In genomic region chr14:30692669-30693068, GRCh38 we compare ENCODE assay signal across 26 cellular contexts.
DNase-seq lines count a peak whose midpoint lies in the region; ATAC-seq, FAIRE-seq and TF ChIP-seq lines count a peak whose summit lies in the region.
"Had no signal": no experiment of that assay in that cellular context is flagged by ENCODE, and none has a peak within 500 bp of the region (broad histone marks: within the 10 kb centered on the region; RNA-seq: fewer than 3 reads in every experiment).

No MANE protein-coding gene starts in this region.

- no peak overlapping the region for H2AK5ac ChIP-seq in H1 (ENCODE audit: low read depth, low read length)

- H3K36me3 Mint-ChIP-seq in GM23338 (ENCODE audit: low read depth): peaks cover 2% of the 10 kb centered on the region; the same call in 2 of the 3 replicates
- H3K36me3 Mint-ChIP-seq in nephron (ENCODE audit: low read depth): peaks cover 31% of the 10 kb centered on the region
- peaks cover 26% of the 10 kb centered on the region for H3K36me3 Mint-ChIP-seq in type B pancreatic cell

- 21% methylated on average over 1 of the region's 1 CpG; no CpG with 5 or more reads in 1 of the 2 experiments for WGBS in H1 (ENCODE audit: extremely low coverage in 1 of 2, insufficient coverage in 1 of 2, insufficient read length in 1 of 2, insufficient replicate concordance in 2 of 2, low coverage in 1 of 2, low lambda C conversion rate in 2 of 2, missing lambda C conversion rate in 1 of 2), 2 experiments

- no peaks in the 10 kb centered on the region for H3K36me3 ChIP-seq in GM23338 (ENCODE audit: insufficient read depth)
- H3K36me3 ChIP-seq in HUES48 (ENCODE audit: control insufficient read depth, insufficient read depth, low read length): peaks cover 29% of the 10 kb centered on the region
- H3K36me3 ChIP-seq in H1 (ENCODE audit: control insufficient read depth in 2 of 4, insufficient read depth in 4 of 4, low read length in 3 of 4): peaks cover 0 to 14% (median 0%) of the 10 kb centered on the region in 4 experiments; a peak in 1 of 8 replicates

- H3K4me1 Mint-ChIP-seq in GM23338 (peaks cover 28% of the 10 kb centered on the region), nephron (no peaks in the 10 kb centered on the region), type B pancreatic cell (ENCODE audit: unreplicated experiment) (no peaks in the 10 kb centered on the region)

- ATAC-seq in GM23338: peak; percentile 64
- ATAC-seq in HG02870 (IDR thresholded peaks at IDR 0.05; ENCODE audit: unreplicated experiment): no peak
- ATAC-seq in HG03460 (IDR thresholded peaks at IDR 0.05; ENCODE audit: unreplicated experiment): no peak
- ATAC-seq: A549, K562, PC-3 had no signal

- H2AFZ ChIP-seq in GM23338 (no peak overlapping the region), H1 (ENCODE audit: low read length) (no peak overlapping the region)

- POLR2A ChIA-PET in H1 (lab: Charles Lee; ENCODE audit: partially characterized antibody): interaction anchor here (1.6 kb wide), 1 partner anchor 10 kb away, joined by 5 read pairs; no protein-coding TSS in a partner anchor

- H3K4me1 ChIP-seq in GM23338 (ENCODE audit: insufficient read depth) (peaks cover 19% of the 10 kb centered on the region), HUES48 (ENCODE audit: control insufficient read depth, insufficient read depth, low read length) (peaks cover 24% of the 10 kb centered on the region), H1 (replicated peaks in 1 of 4; ENCODE audit: control insufficient read depth in 3 of 4, insufficient read depth in 4 of 4, low read length in 3 of 4) (peaks cover 0 to 18% (median 4%) of the 10 kb centered on the region in 4 experiments; a peak in 3 of 7 replicates)

- H3K9me2 ChIP-seq in GM23338 (ENCODE audit: insufficient read depth): no peaks in the 10 kb centered on the region
- H3K9me2 ChIP-seq: SK-N-SH had no signal

- H3K4ac ChIP-seq in H1 (replicated peaks; ENCODE audit: insufficient read length, low read depth, low read length): no peak overlapping the region

- TF ChIP-seq CTCF in GM23338 (conservative IDR thresholded peaks at IDR 0.05; ENCODE audit: low read depth in 2 of 2) (no peak), H1 (IDR thresholded peaks at IDR 0.05; ENCODE audit: control extremely low read depth in 1 of 3, insufficient read depth in 1 of 3, low read depth in 1 of 3, low read length in 3 of 3) (no peak), nephron (IDR thresholded peaks at IDR 0.05; ENCODE audit: unreplicated experiment in 3 of 3) (no peak), type B pancreatic cell (conservative IDR thresholded peaks at IDR 0.05) (no peak)

- peak overlapping the region; percentile 82 for H3K27ac Mint-ChIP-seq in GM23338
- H3K27ac Mint-ChIP-seq in nephron: peak overlapping the region; percentile 11 to 66 (median 65)
- no peak overlapping the region for H3K27ac Mint-ChIP-seq in type B pancreatic cell

- peak overlapping the region; percentile 72 for H4K5ac ChIP-seq in H1 (ENCODE audit: insufficient read length, low read depth, low read length)

- no peak overlapping the region for H2BK5ac ChIP-seq in H1 (ENCODE audit: low read depth, low read length)

- H3K23ac ChIP-seq in H1 (ENCODE audit: insufficient read length): no peak overlapping the region

- no peak overlapping the region for H3K18ac ChIP-seq in H1 (ENCODE audit: extremely low read depth, low read length)

- H3F3A ChIP-seq in GM23338 (replicated peaks; ENCODE audit: low read depth): peaks cover 4% of the 10 kb centered on the region; the same call in 1 of the 2 replicates

- no peak overlapping the region for H3K56ac ChIP-seq in H1 (replicated peaks; ENCODE audit: insufficient read length, low read depth, low read length)

- no peaks in the 10 kb centered on the region for H3K9me3 ChIP-seq in HUES48 (ENCODE audit: control insufficient read depth, insufficient read depth, low read length)
- H3K9me3 ChIP-seq in H1 (ENCODE audit: insufficient read depth in 2 of 2, low read depth in 1 of 2, low read length in 1 of 2): no peaks in the 10 kb centered on the region
- H3K9me3 ChIP-seq: A549; BLaER1 treated with 17β-estradiol and CSF1 and Interleukin-3, amounts not matched to agents 10 nM and 100 nM; SK-N-SH had no signal

- H3K9me3 Mint-ChIP-seq in GM23338 (no peaks in the 10 kb centered on the region), nephron (peaks cover 2% of the 10 kb centered on the region), type B pancreatic cell (no peaks in the 10 kb centered on the region)
- H3K9me3 Mint-ChIP-seq: CD4-positive, alpha-beta memory T cell had no signal

- H3K27ac ChIP-seq in GM23338 (ENCODE audit: low read depth) (peak overlapping the region; percentile 83), HUES48 (ENCODE audit: low read depth, low read length) (peak overlapping the region; percentile 56), H1 (ENCODE audit: low read depth, low read length) (no peak overlapping the region)
- H3K27ac ChIP-seq: A549; BLaER1 treated with 17β-estradiol and CSF1 and Interleukin-3, amounts not matched to agents 10 nM and 100 nM had no signal

- no peak for TF ChIP-seq POLR2A in H1 (IDR thresholded peaks at IDR 0.05; ENCODE audit: control extremely low read depth in 1 of 2, low read depth in 2 of 2, low read length in 2 of 2)

- H4K91ac ChIP-seq in H1 (replicated peaks; ENCODE audit: insufficient read length, low read length): no peak overlapping the region

- H3K79me1 ChIP-seq in H1 (ENCODE audit: low read depth, low read length): no peaks in the 10 kb centered on the region

- no peaks in the 10 kb centered on the region for H3K79me2 ChIP-seq in GM23338 (replicated peaks; ENCODE audit: insufficient read depth)
- H3K79me2 ChIP-seq in H1 (ENCODE audit: control insufficient read depth in 1 of 2, insufficient read depth in 2 of 2, low read length in 2 of 2): no peaks in the 10 kb centered on the region

- H4K8ac ChIP-seq in H1 (ENCODE audit: extremely low read depth, insufficient read depth, low read length): no peak overlapping the region

- H3K27me3 Mint-ChIP-seq in GM23338 (ENCODE audit: insufficient read depth, low read depth, poor library complexity) (peaks cover 4% of the 10 kb centered on the region), nephron (ENCODE audit: low read depth) (no peaks in the 10 kb centered on the region), type B pancreatic cell (no peaks in the 10 kb centered on the region)
- H3K27me3 Mint-ChIP-seq: CD4-positive, alpha-beta memory T cell had no signal

- peak; percentile 52 for DNase-seq in GM23338 (ENCODE audit: low spot score)
- DNase-seq in H1 (ENCODE audit: low read depth in 1 of 2, low spot score in 2 of 2): no peak
- DNase-seq in type B pancreatic cell (ENCODE audit: extremely low spot score, unreplicated experiment): no peak
- DNase-seq: AML-193; CD4-positive, alpha-beta memory T cell; COR-L47; H7; Kasumi-1; NCI-H1105 treated with DMSO at 0.1 percent for 48 hours; NCI-H2029; NCI-H446; NCI-H524 treated with DMSO at 0.1 percent for 48 hours; NCI-H82; NK-92 treated with Interleukin-12 subunit alpha and Interleukin-12 subunit beta, amount 100 ng/mL, for 24 hours; PC-3; SK-N-SH; SW 1271 had no signal

- H2BK120ac ChIP-seq in H1 (replicated peaks; ENCODE audit: low read depth, low read length): no peak overlapping the region

- H3K27me3 ChIP-seq in GM23338 (ENCODE audit: insufficient read depth) (no peaks in the 10 kb centered on the region), HUES48 (ENCODE audit: control insufficient read depth, insufficient read depth, low read length) (no peaks in the 10 kb centered on the region), H1 (replicated peaks in 1 of 4; ENCODE audit: control insufficient read depth in 3 of 4, extremely low read depth in 1 of 4, insufficient read depth in 3 of 4, low read length in 3 of 4) (no peaks in the 10 kb centered on the region)
- H3K27me3 ChIP-seq: BLaER1 treated with 17β-estradiol and CSF1 and Interleukin-3, amounts not matched to agents 10 nM and 100 nM had no signal

- CTCF ChIA-PET in H1 (lab: Charles Lee; ENCODE audit: partially characterized antibody): interaction anchor here (0.9 to 1.9 kb wide), 2 partner anchors 10 to 14 kb away, joined by 3 to 8 read pairs; no protein-coding TSS in a partner anchor

- peak overlapping the region; percentile 63 for H3K4me2 ChIP-seq in GM23338
- H3K4me2 ChIP-seq in H1 (ENCODE audit: insufficient read depth in 1 of 2, low read depth in 2 of 2, low read length in 2 of 2): peak overlapping the region; percentile 49 to 74
- H3K4me2 ChIP-seq: SK-N-SH had no signal

- no peak overlapping the region for H2BK15ac ChIP-seq in H1 (ENCODE audit: low read length)

- TF ChIP-seq RAD21 in H1 (IDR thresholded peaks at IDR 0.05 in 1 of 2, conservative IDR thresholded peaks at IDR 0.05 in 1 of 2; ENCODE audit: low read depth in 2 of 2, low read length in 2 of 2): no peak

- TF ChIP-seq EP300 in H1 (IDR thresholded peaks at IDR 0.05; ENCODE audit: borderline replicate concordance in 1 of 2, low read depth in 2 of 2, low read length in 2 of 2): no peak

- H2BK20ac ChIP-seq in H1 (ENCODE audit: low read length): no peak overlapping the region

- peak overlapping the region; percentile 15 for H3K4me3 Mint-ChIP-seq in GM23338
- H3K4me3 Mint-ChIP-seq in nephron: peak overlapping the region in 2 of 3 experiments; percentile 31 to 33
- no peak overlapping the region for H3K4me3 Mint-ChIP-seq in type B pancreatic cell
- H3K4me3 Mint-ChIP-seq: CD4-positive, alpha-beta memory T cell had no signal

- H3K23me2 ChIP-seq in H1 (ENCODE audit: low read depth, low read length): no peaks in the 10 kb centered on the region

- H3K4me3 ChIP-seq in GM23338: peak overlapping the region; percentile 19
- H3K4me3 ChIP-seq in HUES48 (ENCODE audit: low read depth, low read length): peak overlapping the region; percentile 25
- H3K4me3 ChIP-seq in H1 (ENCODE audit: extremely low read depth in 1 of 4, insufficient read depth in 2 of 4, low read depth in 3 of 4, low read length in 4 of 4): peak overlapping the region in 1 of 4 experiments; percentile 38; a peak in 2 of 8 replicates
- H3K4me3 ChIP-seq: A549; BLaER1 treated with 17β-estradiol and CSF1 and Interleukin-3, amounts not matched to agents 10 nM and 100 nM; K562 had no signal

- no peak for FAIRE-seq in H1 (lab: Jason Lieb, UNC)
- FAIRE-seq: G401.6, GM19239, K562 had no signal

- no peak overlapping the region for H2BK12ac ChIP-seq in H1 (ENCODE audit: low read depth, low read length)

- H3K9ac ChIP-seq in HUES48 (ENCODE audit: low read depth, low read length) (no peak overlapping the region), H1 (replicated peaks in 1 of 4; ENCODE audit: extremely low read depth in 1 of 4, low read depth in 3 of 4, low read length in 3 of 4) (no peak overlapping the region; a peak in 1 of 7 replicates)
- H3K9ac ChIP-seq: BLaER1 treated with 17β-estradiol and CSF1 and Interleukin-3, amounts not matched to agents 10 nM and 100 nM; SK-N-SH had no signal

- no peak overlapping the region for H3K14ac ChIP-seq in H1 (ENCODE audit: insufficient read length)

- no peaks in the 10 kb centered on the region for H4K20me1 ChIP-seq in GM23338 (replicated peaks; ENCODE audit: insufficient read depth)
- H4K20me1 ChIP-seq in H1 (replicated peaks in 1 of 2; ENCODE audit: control insufficient read depth in 1 of 2, insufficient read depth in 2 of 2, low read length in 2 of 2): no peaks in the 10 kb centered on the region
- H4K20me1 ChIP-seq: BLaER1 treated with 17β-estradiol and CSF1 and Interleukin-3, amounts not matched to agents 10 nM and 100 nM had no signal

TF ChIP-seq in H1, 55 proteins besides CTCF, POLR2A, EP300 and RAD21:
- no peak for TF ChIP-seq JUN (IDR thresholded peaks at IDR 0.05; ENCODE audit: low read depth, low read length)
- TF ChIP-seq CHD1 (IDR thresholded peaks at IDR 0.05; ENCODE audit: low read depth, low read length): no peak
